Comparison of ENCODE assay signal across 8 cellular contexts in genomic region chr2:75466708-75467311, GRCh38.
DNase-seq lines count a peak whose midpoint lies in the region; ATAC-seq and TF ChIP-seq lines count a peak whose summit lies in the region.

No MANE protein-coding gene starts in this region.

- H3K27ac ChIP-seq in HCT116 (ENCODE audit: low read depth, low read length) (no peak overlapping the region), upper lobe of left lung (no peak overlapping the region)

- peak; percentile 55 for TF ChIP-seq RAD21 in HCT116 (IDR thresholded peaks at IDR 0.05; ENCODE audit: low read depth)

- TF ChIP-seq POLR2A in HCT116 (IDR thresholded peaks at IDR 0.05; ENCODE audit: borderline replicate concordance, extremely low read depth, insufficient read depth, insufficient read length): no peak
- no peak for TF ChIP-seq POLR2A in upper lobe of left lung (IDR thresholded peaks at IDR 0.05)

- CTCF ChIA-PET in HCT116 (lab: Charles Lee): interaction anchor here (0.9 to 3.5 kb wide), 5 partner anchors 140 to 161 kb away, joined by 3 to 23 read pairs (median 6); no protein-coding TSS in a partner anchor

- ATAC-seq in HCT116 (peak; percentile 77), upper lobe of left lung (ENCODE audit: low FRiP score in 2 of 2) (no peak), GM18519 (IDR thresholded peaks at IDR 0.05; ENCODE audit: low FRiP score, unreplicated experiment) (no peak)

- no peaks in the 10 kb centered on the region for H3K4me1 ChIP-seq in HCT116 (ENCODE audit: control insufficient read depth in 1 of 2, insufficient read depth in 2 of 2, low read length in 2 of 2)
- H3K4me1 ChIP-seq in upper lobe of left lung: no peaks in the 10 kb centered on the region

- no peak for TF ChIP-seq EP300 in upper lobe of left lung (IDR thresholded peaks at IDR 0.05)

- peak; percentile 34 to 81 (median 66); a peak in 5 of 6 replicates for TF ChIP-seq CTCF in HCT116 (IDR thresholded peaks at IDR 0.05 in 2 of 3, conservative IDR thresholded peaks at IDR 0.05 in 1 of 3; ENCODE audit: borderline replicate concordance in 1 of 3, insufficient read depth in 1 of 3, low read depth in 2 of 3, low read length in 2 of 3)
- peak; percentile 68 for TF ChIP-seq CTCF in fibroblast of villous mesenchyme (IDR thresholded peaks at IDR 0.05; ENCODE audit: insufficient read depth, low read depth, low read length)
- peak in 4 of 6 experiments; percentile 16 to 29 (median 26) for TF ChIP-seq CTCF in upper lobe of left lung (IDR thresholded peaks at IDR 0.05)

- H4K20me1 ChIP-seq in HCT116 (ENCODE audit: insufficient read depth): no peaks in the 10 kb centered on the region

- no peak overlapping the region for H3K4me2 ChIP-seq in HCT116 (ENCODE audit: low read length)

- H3K79me2 ChIP-seq in HCT116 (ENCODE audit: insufficient read depth, low read length): no peaks in the 10 kb centered on the region

- H3K36me3 ChIP-seq in HCT116 (ENCODE audit: control insufficient read depth in 1 of 2, insufficient read depth in 2 of 2, low read length in 2 of 2) (no peaks in the 10 kb centered on the region), upper lobe of left lung (no peaks in the 10 kb centered on the region)

- H3K9ac ChIP-seq in HCT116 (ENCODE audit: low read length): no peak overlapping the region

- 47 to 56% methylated on average over 3 of the region's 3 CpGs for WGBS in upper lobe of left lung, 2 donors

- RAD21 ChIA-PET in HCT116 (lab: Charles Lee; ENCODE audit: low non-redundant PET in 1 of 2, low total read pairs in 2 of 2, uncharacterized antibody in 2 of 2, unreplicated experiment in 2 of 2): no interaction called here

- intact Hi-C loops in HCT116 (cut with micrococcal nuclease): no loop called here

- H2AFZ ChIP-seq in HCT116 (ENCODE audit: low read depth, low read length, poor library complexity, severe bottlenecking): no peak overlapping the region

- peaks cover 47% of the 10 kb centered on the region for H3K27me3 ChIP-seq in HCT116 (ENCODE audit: insufficient read depth, low read length)
- H3K27me3 ChIP-seq in upper lobe of left lung: no peaks in the 10 kb centered on the region

- BruUV-seq in HCT116 (replicated peaks; lab: Mats Ljungman, UMichigan): no TSS peak

- POLR2A ChIA-PET in HCT116 (lab: Charles Lee): no interaction called here

- H3K9me2 ChIP-seq in HCT116 (ENCODE audit: insufficient read depth): no peaks in the 10 kb centered on the region

- DNase-seq in NCI-H1092 treated with DMSO at 0.1 percent for 48 hours (lab: John Stamatoyannopoulos, UW) (peak; percentile 16), NCI-H1092 (lab: John Stamatoyannopoulos, UW) (no peak), HCT116 (ENCODE audit: low read depth, low spot score) (peak; percentile 23), OCI-M1 (lab: John Stamatoyannopoulos, UW) (peak; percentile 44), fibroblast of villous mesenchyme (ENCODE audit: low read depth) (peak; percentile 40), upper lobe of left lung (peak in 1 of 2 donors; percentile 36)
- DNase-seq in effector CD8-positive, alpha-beta T cell (lab: John Stamatoyannopoulos, UW): no peak

- H3K4me3 ChIP-seq in HCT116 (replicated peaks in 1 of 2; ENCODE audit: low read depth in 1 of 2, low read length in 2 of 2) (no peak overlapping the region), fibroblast of villous mesenchyme (ENCODE audit: low read depth, low read length) (no peak overlapping the region), upper lobe of left lung (no peak overlapping the region)

- H3K9me3 ChIP-seq in HCT116 (ENCODE audit: control insufficient read depth in 1 of 2, insufficient read depth in 1 of 2, low read depth in 1 of 2, low read length in 2 of 2) (no peaks in the 10 kb centered on the region), upper lobe of left lung (no peaks in the 10 kb centered on the region)

TF ChIP-seq in HCT116, 20 proteins besides CTCF, POLR2A, EP300 and RAD21:
- TF ChIP-seq EGR1 (IDR thresholded peaks at IDR 0.05; ENCODE audit: low read depth) (no peak), SIN3A (IDR thresholded peaks at IDR 0.05; ENCODE audit: low read depth) (no peak), EZH2 (IDR thresholded peaks at IDR 0.05) (no peak), POLR2AphosphoS5 (IDR thresholded peaks at IDR 0.05; ENCODE audit: low read depth, low read length) (no peak), EZH2phosphoT487 (IDR thresholded peaks at IDR 0.05; ENCODE audit: borderline replicate concordance) (no peak), ELF1 (IDR thresholded peaks at IDR 0.05; ENCODE audit: borderline replicate concordance, low read depth) (no peak), MAX (IDR thresholded peaks at IDR 0.05) (no peak), REST (IDR thresholded peaks at IDR 0.05; ENCODE audit: low read depth) (no peak), SRF (IDR thresholded peaks at IDR 0.05; ENCODE audit: low read depth) (no peak), ZFX (IDR thresholded peaks at IDR 0.05) (no peak), JUND (IDR thresholded peaks at IDR 0.05) (no peak), SP1 (IDR thresholded peaks at IDR 0.05; ENCODE audit: low read depth) (no peak), ZNF274 (IDR thresholded peaks at IDR 0.05; ENCODE audit: low read depth, low read length) (no peak), YY1 (IDR thresholded peaks at IDR 0.05; ENCODE audit: extremely low read depth, insufficient replicate concordance, low read depth, low read length) (no peak), ZBTB33 (IDR thresholded peaks at IDR 0.05; ENCODE audit: extremely low read depth, insufficient replicate concordance, low read length) (no peak), CEBPB (IDR thresholded peaks at IDR 0.05; ENCODE audit: low read depth) (no peak), FOSL1 (IDR thresholded peaks at IDR 0.05; ENCODE audit: low read depth) (no peak), CBX3 (IDR thresholded peaks at IDR 0.05; ENCODE audit: low read depth) (no peak)
- TF ChIP-seq, protein P1, sequence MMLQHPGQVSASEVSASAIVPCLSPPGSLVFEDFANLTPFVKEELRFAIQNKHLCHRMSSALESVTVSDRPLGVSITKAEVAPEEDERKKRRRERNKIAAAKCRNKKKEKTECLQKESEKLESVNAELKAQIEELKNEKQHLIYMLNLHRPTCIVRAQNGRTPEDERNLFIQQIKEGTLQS (IDR thresholded peaks at IDR 0.05): no peak

Comparison
In these comparisons a context has a peak if more than half of its experiments do, and no peak if none do; other contexts are left out.
1. DNase-seq: peak in NCI-H1092 treated with DMSO at 0.1 percent for 48 hours (single experiment), HCT116 (single experiment), OCI-M1 (single experiment) and fibroblast of villous mesenchyme (single experiment); none in NCI-H1092 (single experiment) and effector CD8-positive, alpha-beta T cell (single experiment).
2. Peak in every context shown above with its lines, with median percentiles within 50 percentile points of each other: CTCF ChIP-seq.